In the genomic region with DNA sequence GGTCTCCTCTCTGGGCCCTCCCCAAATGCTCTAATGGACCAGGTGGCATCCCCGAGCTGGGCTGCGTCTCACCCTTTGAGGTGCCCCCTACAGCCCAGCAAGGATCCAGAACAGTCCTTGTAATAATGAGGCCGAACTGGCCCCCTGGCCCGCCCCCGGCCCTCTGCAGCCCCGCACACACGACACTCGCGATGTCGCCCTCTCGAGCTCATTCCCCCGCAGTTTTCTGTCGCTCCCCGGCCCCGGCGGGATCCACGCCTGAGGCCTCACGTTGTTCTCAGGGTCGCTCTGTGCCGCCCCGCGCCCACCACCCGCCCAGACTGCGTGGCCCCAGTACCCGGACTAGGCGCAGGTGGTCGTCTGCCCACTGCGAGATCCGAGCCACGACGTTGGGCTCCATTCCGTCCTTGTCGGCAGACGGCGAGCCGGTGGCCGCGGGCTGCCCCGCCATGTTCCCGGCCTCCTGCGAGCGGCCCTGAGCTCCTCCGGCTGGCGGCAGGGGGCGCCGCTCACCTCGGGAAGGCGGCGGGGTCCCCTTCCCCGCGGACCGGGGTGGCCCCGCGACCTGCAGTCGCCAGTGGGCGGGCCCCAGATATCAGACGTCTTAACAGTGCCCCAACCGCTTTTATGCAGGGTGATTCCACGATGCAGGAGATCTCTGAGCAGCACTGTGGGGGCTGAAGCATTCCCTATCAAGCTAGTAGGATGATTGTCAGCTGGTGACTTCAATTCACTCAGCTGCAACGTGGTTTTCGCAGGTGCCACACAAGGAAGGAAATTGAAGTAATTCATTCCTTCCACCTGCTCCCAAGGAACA, we compare ENCODE assay signal across 8 cellular contexts. TPM values are rescaled to one million over a fixed set of nuclear protein-coding genes. Genes with fewer than 3 reads are reported as not detected.
DNase-seq lines count a peak whose midpoint lies in the region; ATAC-seq and TF ChIP-seq lines count a peak whose summit lies in the region.

A gene with protein sequence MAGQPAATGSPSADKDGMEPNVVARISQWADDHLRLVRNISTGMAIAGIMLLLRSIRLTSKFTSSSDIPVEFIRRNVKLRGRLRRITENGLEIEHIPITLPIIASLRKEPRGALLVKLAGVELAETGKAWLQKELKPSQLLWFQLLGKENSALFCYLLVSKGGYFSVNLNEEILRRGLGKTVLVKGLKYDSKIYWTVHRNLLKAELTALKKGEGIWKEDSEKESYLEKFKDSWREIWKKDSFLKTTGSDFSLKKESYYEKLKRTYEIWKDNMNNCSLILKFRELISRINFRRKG (minus strand): TSS at position 477 of the 817 bp plus-strand sequence. CDS start 26 bp downstream, at position 451.

- no peaks in the 10 kb centered on the region for H3K36me3 ChIP-seq in ectodermal cell (ENCODE audit: control insufficient read depth, insufficient read depth, low read length)

- WGBS in ectodermal cell, 2 experiments: 1 to 2% methylated on average over 61 of the region's 61 CpGs

- no peaks in the 10 kb centered on the region for H3K4me1 ChIP-seq in ectodermal cell (ENCODE audit: control insufficient read depth, insufficient read depth, low read length)

- DNase-seq in C1 segment of cervical spinal cord (lab: John Stamatoyannopoulos, UW) (peak; percentile 18 to 92 (median 65)), NCI-H510A (lab: John Stamatoyannopoulos, UW) (peak; percentile 25), medulla oblongata (ENCODE audit: extremely low spot score) (peak; percentile 84)
- DNase-seq in activated CD4-positive, alpha-beta T cell treated with anti-CD3 and anti-CD28 coated beads, Interleukin-2, amount 50 U/mL, for 4 hours: peak; percentile 62 to 72
- DNase-seq in stimulated activated CD4-positive, alpha-beta T cell treated with anti-CD3 and anti-CD28 coated beads, TNF-alpha, amount 100 ng/mL, for 48 hours (ENCODE audit: low read depth in 3 of 3): peak; percentile 57 to 64 (median 59)

- H3K27me3 ChIP-seq in ectodermal cell (ENCODE audit: control insufficient read depth, insufficient read depth, low read length, poor library complexity, severe bottlenecking): no peaks in the 10 kb centered on the region

- TF ChIP-seq POLR2A in GM19193 (IDR thresholded peaks at IDR 0.05; ENCODE audit: extremely low read depth, insufficient read depth, insufficient read length): peak; percentile 56

- ATAC-seq in HG03378 (IDR thresholded peaks at IDR 0.05; ENCODE audit: unreplicated experiment): peak; percentile 89

- no peaks in the 10 kb centered on the region for H3K9me3 ChIP-seq in ectodermal cell (ENCODE audit: control insufficient read depth, low read length)

- no peak within 1 kb of the TSS for H3K27ac ChIP-seq in ectodermal cell (ENCODE audit: insufficient read depth, low read depth, low read length, poor library complexity, severe bottlenecking)

- peak within 1 kb of the TSS; percentile 58 for H3K4me3 ChIP-seq in ectodermal cell (ENCODE audit: insufficient read depth, low read depth, low read length)

RNA-seq across cellular contexts. Expression of the gene that starts here (rescaled TPM):
- 7.3 TPM for polyA plus RNA-seq in ectodermal cell (2013, experiment 1 of 4)
- polyA plus RNA-seq in ectodermal cell (2013, experiment 2 of 4): 7.3 TPM
- 7.7 TPM for polyA plus RNA-seq in ectodermal cell (2013, experiment 3 of 4)
- 6.8 TPM for polyA plus RNA-seq in ectodermal cell (2013, experiment 4 of 4)

Comparison
In these comparisons a context has a peak if more than half of its experiments do, and no peak if none do; other contexts are left out.
1. DNase-seq: peak in every context shown above with its lines; median percentile 84 in medulla oblongata; 67 in activated CD4-positive, alpha-beta T cell treated with anti-CD3 and anti-CD28 coated beads, Interleukin-2, amount 50 U/mL, for 4 hours; 65 in C1 segment of cervical spinal cord; 59 in stimulated activated CD4-positive, alpha-beta T cell treated with anti-CD3 and anti-CD28 coated beads, TNF-alpha, amount 100 ng/mL, for 48 hours; 25 in NCI-H510A.